ENCODE assay signal across 12 cellular contexts in the genomic region with DNA sequence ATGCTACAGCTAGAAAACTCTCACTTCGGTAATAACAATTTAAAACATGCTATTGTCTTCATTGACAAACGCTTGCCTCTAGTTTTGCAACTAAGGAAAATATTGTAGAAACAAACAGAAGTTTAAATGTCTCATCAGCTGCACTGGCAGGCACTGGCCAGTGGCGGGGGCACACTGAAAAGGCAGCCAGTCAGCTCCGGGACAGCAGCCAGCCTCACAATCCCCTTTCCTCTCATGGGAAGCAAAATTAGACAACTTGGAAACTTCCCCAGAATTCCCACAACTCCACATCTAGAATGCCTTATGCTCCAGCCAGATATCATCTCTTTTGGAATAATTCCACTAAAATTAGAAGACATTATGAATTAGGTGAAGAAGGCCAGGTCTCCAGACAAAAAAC.
DNase-seq lines count a peak whose midpoint lies in the region; ATAC-seq and TF ChIP-seq lines count a peak whose summit lies in the region.
"Had no signal": no experiment of that assay in that cellular context is flagged by ENCODE, and none has a peak within 500 bp of the region (broad histone marks: within the 10 kb centered on the region; RNA-seq: fewer than 3 reads in every experiment).

No MANE protein-coding gene starts in this region.

- H3K27me3 ChIP-seq in ascending aorta = no peaks in the 10 kb centered on the region
- no peaks in the 10 kb centered on the region for H3K27me3 ChIP-seq in PC-9 (ENCODE audit: insufficient read depth, low read depth)
- H3K27me3 ChIP-seq in CD8-positive, alpha-beta T cell (ENCODE audit: insufficient read depth, low read length) = no peaks in the 10 kb centered on the region

- BruUV-seq in PC-9 (replicated peaks; lab: Mats Ljungman, UMichigan) = no TSS peak

- H3F3A ChIP-seq in PC-9 (ENCODE audit: insufficient read depth, low read depth) = no peaks in the 10 kb centered on the region; the same call in 1 of the 2 replicates

- H3K36me3 ChIP-seq in ascending aorta = peaks cover 46 to 71% of the 10 kb centered on the region in 2 donors
- H3K36me3 ChIP-seq in PC-9 (ENCODE audit: low read depth) = peaks cover 10% of the 10 kb centered on the region; the same call in 1 of the 2 replicates
- peaks cover 3% of the 10 kb centered on the region for H3K36me3 ChIP-seq in CD8-positive, alpha-beta T cell (ENCODE audit: insufficient read depth, low read length)

- CTCF ChIA-PET in PC-9 (lab: Charles Lee) = no interaction called here
- CTCF ChIA-PET in CD8-positive, alpha-beta T cell (lab: Charles Lee) = no interaction called here

- intact Hi-C loops in ascending aorta (cut with DNase I) (loop anchor here (10.0 kb wide), 1 partner anchor 86 kb away; the partner anchor contains the start of gene VPS33A), Right ventricle myocardium inferior (cut with DNase I) (no loop called here), PC-9 (cut with micrococcal nuclease; ENCODE audit: unreplicated experiment) (no loop called here)
- intact Hi-C loops in CD8-positive, alpha-beta T cell (cut with DNase I, micrococcal nuclease) = no loop called here

- no peaks in the 10 kb centered on the region for H3K9me3 ChIP-seq in ascending aorta
- H3K9me3 ChIP-seq in PC-9 (ENCODE audit: insufficient read depth, low read depth) = no peaks in the 10 kb centered on the region
- H3K9me3 ChIP-seq in CD8-positive, alpha-beta T cell (ENCODE audit: low read length) = no peaks in the 10 kb centered on the region
- H3K9me3 ChIP-seq: mucosa of descending colon had no signal

- no peaks in the 10 kb centered on the region for H3K9me3 Mint-ChIP-seq in CD8-positive, alpha-beta T cell
- H3K9me3 Mint-ChIP-seq: activated naive CD4-positive, alpha-beta T cell treated with anti-CD3 and anti-CD28 coated beads, Interleukin-2, amount 10 ng/mL, durations not matched to agents 7 days and 5 days had no signal

- H4K20me1 ChIP-seq in PC-9 (ENCODE audit: insufficient read depth) = no peaks in the 10 kb centered on the region

- H3K4me1 Mint-ChIP-seq in CD8-positive, alpha-beta T cell (ENCODE audit: low read depth) = peaks cover 5% of the 10 kb centered on the region
- H3K4me1 Mint-ChIP-seq: activated naive CD4-positive, alpha-beta T cell treated with anti-CD3 and anti-CD28 coated beads, Interleukin-2, amount 10 ng/mL, durations not matched to agents 7 days and 5 days had no signal

- H3K27ac ChIP-seq in ascending aorta (peak overlapping the region; percentile 43 to 53), PC-9 (no peak overlapping the region)
- H3K27ac ChIP-seq in CD8-positive, alpha-beta T cell (ENCODE audit: low read depth, low read length) = no peak overlapping the region

- peaks cover 52% of the 10 kb centered on the region for H3K36me3 Mint-ChIP-seq in CD8-positive, alpha-beta T cell

- ATAC-seq in Right ventricle myocardium inferior = peak; percentile 82
- ATAC-seq in CD8-positive, alpha-beta T cell = no peak
- ATAC-seq: esophagus mucosa, mucosa of descending colon had no signal

- H2AFZ ChIP-seq in PC-9 = no peak overlapping the region

- no peak overlapping the region for H3K4me3 Mint-ChIP-seq in CD8-positive, alpha-beta T cell
- H3K4me3 Mint-ChIP-seq: activated naive CD4-positive, alpha-beta T cell treated with anti-CD3 and anti-CD28 coated beads, Interleukin-2, amount 10 ng/mL, durations not matched to agents 7 days and 5 days had no signal

- no peaks in the 10 kb centered on the region for H3K27me3 Mint-ChIP-seq in CD8-positive, alpha-beta T cell (ENCODE audit: low read depth)
- H3K27me3 Mint-ChIP-seq: activated naive CD4-positive, alpha-beta T cell treated with anti-CD3 and anti-CD28 coated beads, Interleukin-2, amount 10 ng/mL, durations not matched to agents 7 days and 5 days had no signal

- DNase-seq in DMS 273 (lab: John Stamatoyannopoulos, UW; ENCODE audit: unreplicated experiment) (peak; percentile 73), ascending aorta (ENCODE audit: low spot score in 2 of 2) (no peak), Right ventricle myocardium inferior (ENCODE audit: missing footprints) (peak; percentile 81), putamen (ENCODE audit: low spot score) (peak; percentile 27), PC-9 (no peak), NOMO-1 (lab: John Stamatoyannopoulos, UW; ENCODE audit: unreplicated experiment in 2 of 2) (no peak)
- no peak for DNase-seq in effector CD8-positive, alpha-beta T cell (lab: John Stamatoyannopoulos, UW)
- DNase-seq in CD8-positive, alpha-beta T cell = no peak
- DNase-seq: activated naive CD4-positive, alpha-beta T cell treated with anti-CD3 and anti-CD28 coated beads, Interleukin-2, amount 10 ng/mL, durations not matched to agents 7 days and 5 days; mucosa of descending colon; NCI-H146 had no signal

- POLR2A ChIA-PET in PC-9 (lab: Charles Lee; ENCODE audit: unreplicated experiment) = no interaction called here
- POLR2A ChIA-PET in CD8-positive, alpha-beta T cell (lab: Charles Lee) = interaction anchor here (0.7 kb wide), 1 partner anchor 139 kb away, joined by 3 read pairs; no protein-coding TSS in a partner anchor

- no peaks in the 10 kb centered on the region for H3K9me2 ChIP-seq in PC-9 (ENCODE audit: insufficient read depth)

- no peak overlapping the region for H3K27ac Mint-ChIP-seq in CD8-positive, alpha-beta T cell
- H3K27ac Mint-ChIP-seq: activated naive CD4-positive, alpha-beta T cell treated with anti-CD3 and anti-CD28 coated beads, Interleukin-2, amount 10 ng/mL, durations not matched to agents 7 days and 5 days had no signal

- H3K4me1 ChIP-seq in ascending aorta = peaks cover 0 to 9% of the 10 kb centered on the region in 2 donors
- H3K4me1 ChIP-seq in PC-9 (replicated peaks; ENCODE audit: insufficient read depth) = no peaks in the 10 kb centered on the region
- no peaks in the 10 kb centered on the region for H3K4me1 ChIP-seq in CD8-positive, alpha-beta T cell (ENCODE audit: insufficient read depth, low read length)

- no peak overlapping the region for H3K4me3 ChIP-seq in ascending aorta
- H3K4me3 ChIP-seq in PC-9 = no peak overlapping the region
- H3K4me3 ChIP-seq in CD8-positive, alpha-beta T cell (ENCODE audit: low read depth, low read length) = no peak overlapping the region
- H3K4me3 ChIP-seq: mucosa of descending colon had no signal

- TF ChIP-seq CTCF in ascending aorta (IDR thresholded peaks at IDR 0.05) = peak; percentile 19 to 51 (median 37)
- TF ChIP-seq CTCF in PC-9 (conservative IDR thresholded peaks at IDR 0.05) = no peak
- TF ChIP-seq CTCF in CD8-positive, alpha-beta T cell (IDR thresholded peaks at IDR 0.05) = no peak

- H3K79me2 ChIP-seq in PC-9 (ENCODE audit: low read depth) = no peaks in the 10 kb centered on the region

- no peak overlapping the region for H3K4me2 ChIP-seq in PC-9

Comparison
In these comparisons a context has a peak if more than half of its experiments do, and no peak if none do; other contexts are left out.
1. DNase-seq: peak in DMS 273 (single experiment), Right ventricle myocardium inferior (single experiment) and putamen (single experiment); none in ascending aorta (0 of 2), effector CD8-positive, alpha-beta T cell (single experiment), PC-9 (0 of 2), CD8-positive, alpha-beta T cell (0 of 7) and NOMO-1 (0 of 2).
2. H3K27ac ChIP-seq: peak in ascending aorta (2 of 2); none in PC-9 (single experiment) and CD8-positive, alpha-beta T cell (single experiment).
3. CTCF ChIP-seq: peak in ascending aorta (3 of 3); none in PC-9 (single experiment) and CD8-positive, alpha-beta T cell (single experiment).